Comparison of ENCODE assay signal across 1 cellular context in the genomic region with DNA sequence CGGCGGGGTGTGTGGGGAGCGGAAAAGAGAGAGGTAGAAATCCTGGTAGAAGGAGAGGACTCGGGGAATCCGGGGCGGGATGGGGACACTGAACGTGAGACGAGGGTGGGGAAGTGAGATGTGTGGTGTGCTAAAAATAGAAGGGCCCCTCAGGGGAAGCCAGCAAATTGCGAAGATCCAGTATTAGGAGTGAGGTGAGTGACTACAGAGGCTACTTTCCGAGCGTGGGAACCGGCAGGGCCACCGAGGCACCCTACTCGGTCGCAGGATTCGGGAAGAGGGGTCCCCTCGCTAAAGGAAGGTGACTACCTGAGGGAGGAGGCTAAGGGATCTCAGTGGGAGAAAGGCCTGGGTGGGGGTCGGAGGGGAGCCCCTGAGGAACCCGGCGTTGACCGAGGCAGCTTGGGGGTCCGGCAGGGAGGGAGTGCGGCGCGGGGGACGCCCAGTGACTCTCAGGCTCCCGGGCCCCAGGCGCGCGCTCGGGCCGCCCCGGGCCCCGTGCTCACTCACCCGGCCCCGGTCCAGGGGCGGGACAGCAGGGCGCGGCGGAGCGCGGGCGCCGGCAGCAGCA.
TF ChIP-seq lines count a peak whose summit lies in the region.

No MANE protein-coding gene starts in this region.

TF ChIP-seq in WTC11, 78 proteins besides CTCF, POLR2A, EP300 and RAD21 (continued from another document):
- TF ChIP-seq, protein P1, sequence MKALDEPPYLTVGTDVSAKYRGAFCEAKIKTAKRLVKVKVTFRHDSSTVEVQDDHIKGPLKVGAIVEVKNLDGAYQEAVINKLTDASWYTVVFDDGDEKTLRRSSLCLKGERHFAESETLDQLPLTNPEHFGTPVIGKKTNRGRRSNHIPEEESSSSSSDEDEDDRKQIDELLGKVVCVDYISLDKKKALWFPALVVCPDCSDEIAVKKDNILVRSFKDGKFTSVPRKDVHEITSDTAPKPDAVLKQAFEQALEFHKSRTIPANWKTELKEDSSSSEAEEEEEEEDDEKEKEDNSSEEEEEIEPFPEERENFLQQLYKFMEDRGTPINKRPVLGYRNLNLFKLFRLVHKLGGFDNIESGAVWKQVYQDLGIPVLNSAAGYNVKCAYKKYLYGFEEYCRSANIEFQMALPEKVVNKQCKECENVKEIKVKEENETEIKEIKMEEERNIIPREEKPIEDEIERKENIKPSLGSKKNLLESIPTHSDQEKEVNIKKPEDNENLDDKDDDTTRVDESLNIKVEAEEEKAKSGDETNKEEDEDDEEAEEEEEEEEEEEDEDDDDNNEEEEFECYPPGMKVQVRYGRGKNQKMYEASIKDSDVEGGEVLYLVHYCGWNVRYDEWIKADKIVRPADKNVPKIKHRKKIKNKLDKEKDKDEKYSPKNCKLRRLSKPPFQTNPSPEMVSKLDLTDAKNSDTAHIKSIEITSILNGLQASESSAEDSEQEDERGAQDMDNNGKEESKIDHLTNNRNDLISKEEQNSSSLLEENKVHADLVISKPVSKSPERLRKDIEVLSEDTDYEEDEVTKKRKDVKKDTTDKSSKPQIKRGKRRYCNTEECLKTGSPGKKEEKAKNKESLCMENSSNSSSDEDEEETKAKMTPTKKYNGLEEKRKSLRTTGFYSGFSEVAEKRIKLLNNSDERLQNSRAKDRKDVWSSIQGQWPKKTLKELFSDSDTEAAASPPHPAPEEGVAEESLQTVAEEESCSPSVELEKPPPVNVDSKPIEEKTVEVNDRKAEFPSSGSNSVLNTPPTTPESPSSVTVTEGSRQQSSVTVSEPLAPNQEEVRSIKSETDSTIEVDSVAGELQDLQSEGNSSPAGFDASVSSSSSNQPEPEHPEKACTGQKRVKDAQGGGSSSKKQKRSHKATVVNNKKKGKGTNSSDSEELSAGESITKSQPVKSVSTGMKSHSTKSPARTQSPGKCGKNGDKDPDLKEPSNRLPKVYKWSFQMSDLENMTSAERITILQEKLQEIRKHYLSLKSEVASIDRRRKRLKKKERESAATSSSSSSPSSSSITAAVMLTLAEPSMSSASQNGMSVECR (CRISPR knock-in tag; IDR thresholded peaks at IDR 0.05; ENCODE audit: borderline replicate concordance): peak; percentile 45; the same call in 1 of the 2 replicates
